1 cellular context compared by ENCODE assay signal in the genomic region with DNA sequence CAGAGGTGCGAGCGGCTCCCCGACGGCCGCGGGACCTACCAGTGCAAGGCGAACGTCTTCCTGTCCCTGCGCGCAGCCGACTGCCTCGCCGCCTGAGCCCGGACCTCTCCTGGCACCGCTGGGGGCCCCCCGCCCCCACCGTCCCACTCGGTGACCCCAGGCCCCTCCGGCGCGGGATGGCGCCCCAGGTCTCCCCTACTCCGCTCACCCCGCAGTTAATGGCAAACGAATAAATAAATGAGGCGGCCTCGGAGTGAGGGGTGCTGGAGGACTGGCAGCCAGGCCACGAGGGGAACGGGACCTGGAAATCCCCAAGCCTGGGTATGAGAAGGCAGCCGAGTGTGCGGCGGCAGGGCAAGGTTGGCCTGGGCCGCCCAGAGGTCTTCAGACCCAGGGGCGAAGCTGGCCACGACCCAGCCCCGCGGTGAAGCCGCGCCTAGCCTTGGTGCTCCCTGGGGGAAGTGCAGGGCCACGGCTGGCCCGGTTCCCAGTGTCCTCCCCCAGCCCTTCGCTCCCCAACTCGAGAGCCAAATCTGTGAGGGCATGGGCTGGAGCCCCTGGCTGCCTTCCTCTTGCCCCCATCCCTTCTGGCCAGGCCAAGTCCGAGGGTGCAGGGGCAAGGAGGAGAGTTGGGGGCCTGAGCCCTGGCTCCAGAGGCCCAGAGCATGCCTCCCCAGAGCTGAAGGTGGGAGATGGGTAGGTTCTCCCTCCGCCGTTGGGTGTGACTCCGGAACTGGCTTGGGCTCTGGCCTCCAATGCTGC.
TF ChIP-seq lines count a peak whose summit lies in the region.

No MANE protein-coding gene starts in this region.

TF ChIP-seq in HepG2, 621 proteins besides CTCF, POLR2A, EP300 and RAD21 (continued from another document):
- TF ChIP-seq KDM3A (CRISPR knock-in tag; IDR thresholded peaks at IDR 0.05; ENCODE audit: low read depth): no peak
- TF ChIP-seq ZNF557 (CRISPR knock-in tag; IDR thresholded peaks at IDR 0.05): no peak
- 0 out of 2 replicates have a peak, but pooled peaks have one; percentile 1 for TF ChIP-seq ARID4A (CRISPR knock-in tag; IDR thresholded peaks at IDR 0.05; ENCODE audit: borderline replicate concordance)
- TF ChIP-seq CC2D1A (CRISPR knock-in tag; IDR thresholded peaks at IDR 0.05): no peak
- TF ChIP-seq AKAP8 (CRISPR knock-in tag; IDR thresholded peaks at IDR 0.05): peak; percentile 97
- no peak for TF ChIP-seq MXI1 (IDR thresholded peaks at IDR 0.05; ENCODE audit: borderline replicate concordance, low read depth, low read length)
- no peak for TF ChIP-seq ZNF878 (CRISPR knock-in tag; IDR thresholded peaks at IDR 0.05)
- no peak for TF ChIP-seq CBX2 (IDR thresholded peaks at IDR 0.05; ENCODE audit: low read depth, low read length)
- TF ChIP-seq CBX2 (CRISPR knock-in tag; IDR thresholded peaks at IDR 0.05; ENCODE audit: low read depth): 0 out of 2 replicates have a peak, but pooled peaks have one; percentile 46
- no peak for TF ChIP-seq TIGD3 (CRISPR knock-in tag; IDR thresholded peaks at IDR 0.05; ENCODE audit: borderline replicate concordance)
